8 cellular contexts compared by ENCODE assay signal in genomic region chr6:7148100-7148822, GRCh38.
DNase-seq lines count a peak whose midpoint lies in the region; ATAC-seq lines count a peak whose summit lies in the region.

No MANE protein-coding gene starts in this region.

- peaks cover 70% of the 10 kb centered on the region for H3K4me1 ChIP-seq in adipocyte (ENCODE audit: control insufficient read depth, insufficient read depth, low read length)

- no peaks in the 10 kb centered on the region for H3K9me3 ChIP-seq in adipocyte (ENCODE audit: control insufficient read depth, low read length)

- H3K9ac ChIP-seq in adipocyte (ENCODE audit: low read length), result no peak overlapping the region

- no peak for ATAC-seq in GM21619 (IDR thresholded peaks at IDR 0.05; ENCODE audit: unreplicated experiment)

- no peak overlapping the region for H3K4me3 ChIP-seq in adipocyte (ENCODE audit: low read length)

- peak; percentile 33 for DNase-seq in stimulated activated CD4-positive, alpha-beta T cell treated with anti-CD3 and anti-CD28 coated beads, Interleukin-2, amount 100 ng/mL, for 4 hours (ENCODE audit: low read depth)
- DNase-seq in stimulated activated CD4-positive, alpha-beta T cell treated with anti-CD3 and anti-CD28 coated beads, Interleukin-4, amount 100 ng/mL, for 1 hour, result no peak
- DNase-seq in adipocyte (ENCODE audit: low read depth), result peak; percentile 30
- DNase-seq in kidney tubule cell (ENCODE audit: low spot score), result peak; percentile 92
- no peak for DNase-seq in hypothalamus (lab: John Stamatoyannopoulos, UW)
- DNase-seq in NCI-H1092 (lab: John Stamatoyannopoulos, UW), result no peak
- no peak for DNase-seq in UCSD-AML1 (lab: John Stamatoyannopoulos, UW; ENCODE audit: unreplicated experiment)

- H3K27me3 ChIP-seq in adipocyte (replicated peaks; ENCODE audit: control insufficient read depth, insufficient read depth, low read length), result no peaks in the 10 kb centered on the region

- no peaks in the 10 kb centered on the region for H3K36me3 ChIP-seq in adipocyte (ENCODE audit: control insufficient read depth, insufficient read depth, low read length, severe bottlenecking)

Comparison
In these comparisons a context has a peak if more than half of its experiments do, and no peak if none do; other contexts are left out.
1. DNase-seq: peak in stimulated activated CD4-positive, alpha-beta T cell treated with anti-CD3 and anti-CD28 coated beads, Interleukin-2, amount 100 ng/mL, for 4 hours (single experiment), adipocyte (single experiment) and kidney tubule cell (single experiment); none in stimulated activated CD4-positive, alpha-beta T cell treated with anti-CD3 and anti-CD28 coated beads, Interleukin-4, amount 100 ng/mL, for 1 hour (single experiment), hypothalamus (0 of 51), NCI-H1092 (single experiment) and UCSD-AML1 (single experiment).